ENCODE assay signal across 14 cellular contexts in genomic region chr12:103903979-103904378, GRCh38. TPM values are rescaled to one million over a fixed set of nuclear protein-coding genes. Genes with fewer than 3 reads are reported as not detected.
A peak's percentile ranks its signal among the peaks of the same experiment; 100 is the strongest.
DNase-seq lines count a peak whose midpoint lies in the region; ATAC-seq, FAIRE-seq and TF ChIP-seq lines count a peak whose summit lies in the region.
"Had no signal": no experiment of that assay in that cellular context is flagged by ENCODE, and none has a peak within 500 bp of the region (broad histone marks: within the 10 kb centered on the region; RNA-seq: fewer than 3 reads in every experiment).

No MANE protein-coding gene starts in this region.

- no peak overlapping the region for H2AK5ac ChIP-seq in mesenchymal stem cell (ENCODE audit: low read length, severe bottlenecking)

- TF ChIP-seq EP300 in HepG2 (IDR thresholded peaks at IDR 0.05; ENCODE audit: low read depth in 2 of 2, low read length in 2 of 2) (no peak), HepG2 (CRISPR knock-in tag; IDR thresholded peaks at IDR 0.05; ENCODE audit: borderline replicate concordance) (no peak)

- H3K27ac Mint-ChIP-seq in T-cell, result peak overlapping the region; percentile 82 to 94
- H3K27ac Mint-ChIP-seq: B cell had no signal

- H3K9me3 ChIP-seq in HepG2 (ENCODE audit: low read length), result no peaks in the 10 kb centered on the region
- H3K9me3 ChIP-seq in right lobe of liver, result no peaks in the 10 kb centered on the region
- H3K9me3 ChIP-seq in mesenchymal stem cell (ENCODE audit: control insufficient read depth, low read length), result no peaks in the 10 kb centered on the region

- H2BK12ac ChIP-seq in mesenchymal stem cell (ENCODE audit: low read length in 2 of 2), result no peak overlapping the region

- peak overlapping the region; percentile 44 for H2BK15ac ChIP-seq in mesenchymal stem cell (ENCODE audit: low read depth, poor library complexity, severe bottlenecking)

- H3K27ac ChIP-seq in HepG2 (ENCODE audit: extremely low read length, insufficient read depth, low read length) (no peak overlapping the region), right lobe of liver (no peak overlapping the region), mesenchymal stem cell (ENCODE audit: low read length, poor library complexity, severe bottlenecking) (no peak overlapping the region)

- no peak for TF ChIP-seq RAD21 in HepG2 (CRISPR knock-in tag; IDR thresholded peaks at IDR 0.05)

- H3K4me3 ChIP-seq in HepG2 (replicated peaks in 1 of 3; ENCODE audit: insufficient read depth in 1 of 3, low read depth in 2 of 3, low read length in 3 of 3), result no peak overlapping the region
- no peak overlapping the region for H3K4me3 ChIP-seq in right lobe of liver
- H3K4me3 ChIP-seq in mesenchymal stem cell (ENCODE audit: insufficient read depth in 1 of 2, low read depth in 1 of 2, low read length in 2 of 2), result no peak overlapping the region

- no peaks in the 10 kb centered on the region for H3K79me1 ChIP-seq in mesenchymal stem cell (replicated peaks; ENCODE audit: low read length, poor library complexity, severe bottlenecking)

- H3K4me1 ChIP-seq in HepG2 (ENCODE audit: insufficient read depth, low read length), result no peaks in the 10 kb centered on the region
- H3K4me1 ChIP-seq in right lobe of liver, result no peaks in the 10 kb centered on the region
- H3K4me1 ChIP-seq in mesenchymal stem cell (ENCODE audit: control insufficient read depth, insufficient read depth, low read depth, low read length), result peaks cover 7% of the 10 kb centered on the region

- H3K4ac ChIP-seq in mesenchymal stem cell (ENCODE audit: low read depth in 1 of 2, low read length in 2 of 2), result no peak overlapping the region

- no TSS peak for BruUV-seq in HepG2 (replicated peaks; lab: Mats Ljungman, UMichigan)

- CTCF ChIA-PET in HepG2 (lab: Yijun Ruan, JAX; ENCODE audit: low intra/inter-chr PET ratio, low total read pairs), result no interaction called here
- CTCF ChIA-PET in T-cell (lab: Charles Lee), result interaction anchor here in 1 of 2 donors (1.0 kb wide), 1 partner anchor 190 kb away, joined by 3 read pairs; no protein-coding TSS in a partner anchor

- intact Hi-C loops in HepG2 (cut with micrococcal nuclease; ENCODE audit: unreplicated experiment) (no loop called here), right lobe of liver (cut with DNase I) (no loop called here)

- H3K79me2 ChIP-seq in HepG2 (ENCODE audit: insufficient read depth, low read length), result no peaks in the 10 kb centered on the region

- no peak overlapping the region for H2BK120ac ChIP-seq in mesenchymal stem cell (ENCODE audit: low read depth, low read length)

- POLR2A ChIA-PET in HepG2 (lab: Yijun Ruan, JAX), result no interaction called here
- POLR2A ChIA-PET in T-cell (lab: Charles Lee), result no interaction called here

- H4K8ac ChIP-seq in mesenchymal stem cell (ENCODE audit: low read length), result no peak overlapping the region

- TF ChIP-seq POLR2A in HepG2 (IDR thresholded peaks at IDR 0.05; ENCODE audit: insufficient read depth in 1 of 2, low read depth in 2 of 2, low read length in 2 of 2) (no peak), right lobe of liver (IDR thresholded peaks at IDR 0.05) (no peak)

- H3K9ac ChIP-seq in HepG2 (ENCODE audit: insufficient read depth, low read depth, low read length) (no peak overlapping the region), mesenchymal stem cell (ENCODE audit: low read length) (no peak overlapping the region)

- no peaks in the 10 kb centered on the region for H4K20me1 ChIP-seq in HepG2 (ENCODE audit: insufficient read depth, low read length)

- H3K18ac ChIP-seq in mesenchymal stem cell (ENCODE audit: low read depth in 1 of 2, low read length in 2 of 2), result no peak overlapping the region

- H3K23ac ChIP-seq in mesenchymal stem cell (ENCODE audit: low read length in 2 of 2), result no peak overlapping the region

- H3K14ac ChIP-seq in mesenchymal stem cell (ENCODE audit: low read length in 2 of 2), result peak overlapping the region in 1 of 2 experiments; percentile 80

- peaks cover 73 to 83% (median 76%) of the 10 kb centered on the region in 3 donors for H3K4me1 Mint-ChIP-seq in T-cell

- no peaks in the 10 kb centered on the region for H3K36me3 ChIP-seq in HepG2 (replicated peaks in 1 of 2; ENCODE audit: control insufficient read depth in 1 of 2, insufficient read depth in 2 of 2, low read length in 2 of 2)
- H3K36me3 ChIP-seq in right lobe of liver, result no peaks in the 10 kb centered on the region
- H3K36me3 ChIP-seq in mesenchymal stem cell (ENCODE audit: control insufficient read depth in 1 of 2, insufficient read depth in 2 of 2, low read depth in 1 of 2, low read length in 2 of 2), result no peaks in the 10 kb centered on the region

- H3K27me3 ChIP-seq in HepG2 (ENCODE audit: control insufficient read depth in 1 of 2, insufficient read depth in 2 of 2, low read length in 2 of 2), result peaks cover 0 to 6% of the 10 kb centered on the region in 2 experiments; a peak in 2 of 5 replicates
- no peaks in the 10 kb centered on the region for H3K27me3 ChIP-seq in right lobe of liver
- peaks cover 0 to 7% of the 10 kb centered on the region in 2 experiments for H3K27me3 ChIP-seq in mesenchymal stem cell (ENCODE audit: control insufficient read depth in 1 of 2, insufficient read depth in 1 of 2, low read length in 2 of 2)

- ATAC-seq in HepG2 (peak; percentile 34; the same call in 2 of the 3 replicates), right lobe of liver (no peak), T-cell (replicated peaks in 1 of 4) (no peak), HG02588 (IDR thresholded peaks at IDR 0.05; ENCODE audit: unreplicated experiment) (no peak), GM21737 (IDR thresholded peaks at IDR 0.05; ENCODE audit: unreplicated experiment) (no peak), HG03565 (IDR thresholded peaks at IDR 0.05; ENCODE audit: unreplicated experiment) (no peak)
- ATAC-seq: PC-3 had no signal

- TF ChIP-seq CTCF in HepG2 (CRISPR knock-in tag; IDR thresholded peaks at IDR 0.05) (no peak), right lobe of liver (IDR thresholded peaks at IDR 0.05) (no peak)

- H3K4me3 Mint-ChIP-seq in T-cell, result peak overlapping the region in 1 of 3 donors; percentile 3
- H3K4me3 Mint-ChIP-seq: B cell had no signal

- in situ Hi-C loops in HepG2 (cut with HindIII; ENCODE audit: extremely low pct_ligation_motif_present, low pct_unique_long_range_greater_than_20kb), result no loop called here

- H3K27me3 Mint-ChIP-seq in T-cell, result no peaks in the 10 kb centered on the region

- H3K36me3 Mint-ChIP-seq in T-cell, result no peaks in the 10 kb centered on the region

- DNase-seq in HepG2 (ENCODE audit: low spot score) (no peak), right lobe of liver (no peak), T-cell (no peak), mesenchymal stem cell (no peak)
- DNase-seq: IMR-90, NCI-H1417, NCI-H1930, NCI-H526, PC-3 had no signal

- no peak overlapping the region for H2BK5ac ChIP-seq in mesenchymal stem cell (ENCODE audit: low read depth, low read length, poor library complexity, severe bottlenecking)

- H2AFZ ChIP-seq in HepG2 (ENCODE audit: low read length) (no peak overlapping the region), mesenchymal stem cell (ENCODE audit: low read depth, low read length) (no peak overlapping the region)

- no peak for FAIRE-seq in HepG2 (lab: Jason Lieb, UNC)
- FAIRE-seq: H54 had no signal

- H3K4me2 ChIP-seq in HepG2 (ENCODE audit: low read depth, low read length) (no peak overlapping the region), mesenchymal stem cell (ENCODE audit: low read length, poor library complexity, severe bottlenecking) (no peak overlapping the region)

- WGBS in HepG2 (ENCODE audit: low lambda C conversion rate), result 0% methylated on average over 1 of the region's 1 CpG
- WGBS in right lobe of liver (ENCODE audit: insufficient coverage, low coverage, low lambda C conversion rate, missing lambda C conversion rate), result 78% methylated on average over 1 of the region's 1 CpG
- WGBS in mesenchymal stem cell, result no CpG with 5 or more reads among the region's 1 CpG

- H3K9me3 Mint-ChIP-seq in T-cell, result peaks cover 0 to 3% (median 0%) of the 10 kb centered on the region in 3 donors

- no peak overlapping the region for H4K91ac ChIP-seq in mesenchymal stem cell (ENCODE audit: low read length)

TF ChIP-seq in HepG2, 621 proteins besides CTCF, POLR2A, EP300 and RAD21 (continues in another document):
- no peak for TF ChIP-seq SSRP1 (CRISPR knock-in tag; IDR thresholded peaks at IDR 0.05)

RNA-seq across cellular contexts. Expression of gene HSP90B1, which starts 26.2 kb away (rescaled TPM):
- 496 and 954 TPM in 2 replicates for total RNA-seq in HepG2 (2016; rRNA removed; fragmentation: Illumina TruSeq; extraction: Trizol)
- 47.0 and 69.8 TPM in 2 replicates for total RNA-seq in HepG2 (2016; cell fraction: cytosol; rRNA removed; fragmentation: Illumina TruSeq; extraction: Trizol; ENCODE audit: low read depth)
- 468 and 962 TPM in 2 replicates for total RNA-seq in HepG2 (2016; cell fraction: insoluble cytoplasmic fraction; rRNA removed; fragmentation: Illumina TruSeq; extraction: Trizol)
- 69.5 and 84.4 TPM in 2 replicates for total RNA-seq in HepG2 (2016; cell fraction: membrane; rRNA removed; fragmentation: Illumina TruSeq; extraction: Trizol)
- 1,047 and 1,178 TPM in 2 replicates for total RNA-seq in HepG2 (2016; cell fraction: nucleus; rRNA removed; fragmentation: Illumina TruSeq; extraction: Trizol)
- 621 and 800 TPM in 2 replicates for polyA plus RNA-seq in HepG2 (2011; rRNA removed)
- 280 and 440 TPM in 2 replicates for polyA plus RNA-seq in HepG2 (2011; cell fraction: cytosol; rRNA removed)
- polyA plus RNA-seq in HepG2 (2011; cell fraction: nucleus; rRNA removed), result 376 and 536 TPM in 2 replicates
- 1,055 and 1,205 TPM in 2 replicates for polyA plus RNA-seq in HepG2 (2012)
- 44.1 and 50.8 TPM in 2 replicates for polyA plus RNA-seq in HepG2 (2016; cell fraction: cytosol; fragmentation: Illumina TruSeq; extraction: Trizol; ENCODE audit: low read depth)
- polyA plus RNA-seq in HepG2 (2016; cell fraction: insoluble cytoplasmic fraction; fragmentation: Illumina TruSeq; extraction: Trizol; ENCODE audit: low read depth), result 498 and 522 TPM in 2 replicates
- 50.1 and 59.6 TPM in 2 replicates for polyA plus RNA-seq in HepG2 (2016; cell fraction: membrane; fragmentation: Illumina TruSeq; extraction: Trizol; ENCODE audit: low read depth)
- polyA plus RNA-seq in HepG2 (2016; cell fraction: nucleus; fragmentation: Illumina TruSeq; extraction: Trizol; ENCODE audit: insufficient read depth, low read depth), result 1,450 and 1,620 TPM in 2 replicates
- 80.4 and 149 TPM in 2 replicates for polyA minus RNA-seq in HepG2 (2011; rRNA and poly(A)+ RNA removed; ENCODE audit: low replicate concordance)
- 307 and 357 TPM in 2 replicates for polyA minus RNA-seq in HepG2 (2011; cell fraction: cytosol; rRNA and poly(A)+ RNA removed)
- polyA minus RNA-seq in HepG2 (2011; cell fraction: nucleus; rRNA and poly(A)+ RNA removed), result 422 and 476 TPM in 2 replicates
- total RNA-seq in right lobe of liver, result 1,000 to 10,000 TPM in 1 of 6 experiments, 100 to 1,000 TPM in 5; 472 to 1,038 (median 633) TPM
- total RNA-seq in T-cell, result 100 to 1,000 TPM; 240 to 310 (median 290) TPM
- 898 TPM for polyA plus RNA-seq in mesenchymal stem cell (2013, experiment 1 of 2)
- polyA plus RNA-seq in mesenchymal stem cell (2013, experiment 2 of 2), result 923 TPM
